ENCODE assay signal across 1 cellular context in the genomic region with DNA sequence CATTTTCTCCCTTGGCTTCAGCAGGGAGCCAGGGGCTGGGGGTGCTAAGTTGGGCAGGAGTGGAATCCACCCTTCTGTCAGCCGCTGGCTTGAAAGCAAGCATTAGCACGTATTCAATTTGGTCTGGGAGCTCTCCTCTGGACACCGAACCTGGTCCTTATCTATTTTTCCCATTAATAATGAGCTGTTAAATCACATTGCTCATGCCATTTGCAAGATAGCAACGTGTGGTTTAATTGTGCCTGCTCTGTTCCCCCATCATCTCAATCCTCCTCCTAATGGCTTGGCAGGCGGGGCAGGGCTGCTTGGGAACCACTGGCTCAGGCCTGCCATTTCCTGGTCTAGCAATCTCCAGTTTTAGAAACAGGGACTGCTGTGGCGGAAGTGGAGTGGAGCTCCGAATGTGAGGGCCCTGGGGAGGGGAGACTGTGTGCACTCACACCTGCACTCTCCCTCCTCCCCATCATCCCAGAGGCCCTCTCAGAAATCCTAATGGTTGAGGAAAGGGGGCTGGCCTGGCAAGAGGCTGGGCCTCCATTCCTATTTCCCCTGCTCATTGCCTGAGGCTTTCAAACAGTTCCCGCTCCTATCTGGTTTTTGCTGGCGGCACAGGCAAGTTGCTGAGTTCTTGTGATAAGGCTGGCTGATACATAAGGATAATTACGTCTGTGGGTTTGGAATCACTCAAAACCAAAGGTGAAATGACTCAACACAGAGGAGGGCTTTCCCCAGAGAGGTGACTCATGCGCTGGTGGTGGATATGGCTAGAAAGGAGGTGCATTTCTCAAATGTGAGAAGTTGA.
TF ChIP-seq lines count a peak whose summit lies in the region.

No MANE protein-coding gene starts in this region.

TF ChIP-seq in K562, 482 proteins besides CTCF, POLR2A, EP300 and RAD21 (continued from another document and continues in another):
- TF ChIP-seq, protein P1, sequence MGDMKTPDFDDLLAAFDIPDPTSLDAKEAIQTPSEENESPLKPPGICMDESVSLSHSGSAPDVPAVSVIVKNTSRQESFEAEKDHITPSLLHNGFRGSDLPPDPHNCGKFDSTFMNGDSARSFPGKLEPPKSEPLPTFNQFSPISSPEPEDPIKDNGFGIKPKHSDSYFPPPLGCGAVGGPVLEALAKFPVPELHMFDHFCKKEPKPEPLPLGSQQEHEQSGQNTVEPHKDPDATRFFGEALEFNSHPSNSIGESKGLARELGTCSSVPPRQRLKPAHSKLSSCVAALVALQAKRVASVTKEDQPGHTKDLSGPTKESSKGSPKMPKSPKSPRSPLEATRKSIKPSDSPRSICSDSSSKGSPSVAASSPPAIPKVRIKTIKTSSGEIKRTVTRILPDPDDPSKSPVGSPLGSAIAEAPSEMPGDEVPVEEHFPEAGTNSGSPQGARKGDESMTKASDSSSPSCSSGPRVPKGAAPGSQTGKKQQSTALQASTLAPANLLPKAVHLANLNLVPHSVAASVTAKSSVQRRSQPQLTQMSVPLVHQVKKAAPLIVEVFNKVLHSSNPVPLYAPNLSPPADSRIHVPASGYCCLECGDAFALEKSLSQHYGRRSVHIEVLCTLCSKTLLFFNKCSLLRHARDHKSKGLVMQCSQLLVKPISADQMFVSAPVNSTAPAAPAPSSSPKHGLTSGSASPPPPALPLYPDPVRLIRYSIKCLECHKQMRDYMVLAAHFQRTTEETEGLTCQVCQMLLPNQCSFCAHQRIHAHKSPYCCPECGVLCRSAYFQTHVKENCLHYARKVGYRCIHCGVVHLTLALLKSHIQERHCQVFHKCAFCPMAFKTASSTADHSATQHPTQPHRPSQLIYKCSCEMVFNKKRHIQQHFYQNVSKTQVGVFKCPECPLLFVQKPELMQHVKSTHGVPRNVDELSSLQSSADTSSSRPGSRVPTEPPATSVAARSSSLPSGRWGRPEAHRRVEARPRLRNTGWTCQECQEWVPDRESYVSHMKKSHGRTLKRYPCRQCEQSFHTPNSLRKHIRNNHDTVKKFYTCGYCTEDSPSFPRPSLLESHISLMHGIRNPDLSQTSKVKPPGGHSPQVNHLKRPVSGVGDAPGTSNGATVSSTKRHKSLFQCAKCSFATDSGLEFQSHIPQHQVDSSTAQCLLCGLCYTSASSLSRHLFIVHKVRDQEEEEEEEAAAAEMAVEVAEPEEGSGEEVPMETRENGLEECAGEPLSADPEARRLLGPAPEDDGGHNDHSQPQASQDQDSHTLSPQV (IDR thresholded peaks at IDR 0.05): peak; percentile 58; the same call in 1 of the 2 replicates
- TF ChIP-seq ESRRA (IDR thresholded peaks at IDR 0.05; ENCODE audit: borderline replicate concordance, low read depth) (peak; percentile 85; the same call in 1 of the 2 replicates), KDM1A (IDR thresholded peaks at IDR 0.05) (peak; percentile 93 to 94), NCOA2 (IDR thresholded peaks at IDR 0.05; ENCODE audit: partially characterized antibody in 2 of 2) (peak in 1 of 2 experiments; percentile 53), MAFG (tag; conservative IDR thresholded peaks at IDR 0.05) (peak; percentile 55), ZNF347 (CRISPR knock-in tag; IDR thresholded peaks at IDR 0.05; ENCODE audit: low read depth) (no peak), SMARCE1 (IDR thresholded peaks at IDR 0.05) (peak; percentile 99), C11orf30 (IDR thresholded peaks at IDR 0.05; ENCODE audit: low read depth) (peak; percentile 78), HDAC8 (tag; IDR thresholded peaks at IDR 0.05) (no peak), NELFE (IDR thresholded peaks at IDR 0.05; ENCODE audit: insufficient read depth, insufficient read length) (no peak), HMGN3 (IDR thresholded peaks at IDR 0.05; ENCODE audit: borderline replicate concordance, extremely low read depth, insufficient read length, low read depth, low read length) (peak; percentile 48), SMARCC2 (IDR thresholded peaks at IDR 0.05; ENCODE audit: low read depth) (peak; percentile 98), PHB (CRISPR knock-in tag; IDR thresholded peaks at IDR 0.05) (no peak), NCOA4 (IDR thresholded peaks at IDR 0.05; ENCODE audit: partially characterized antibody) (no peak), GABPA (tag; conservative IDR thresholded peaks at IDR 0.05; ENCODE audit: low read depth) (peak; percentile 70), SOX6 (IDR thresholded peaks at IDR 0.05) (peak; percentile 93), FOXP1 (CRISPR knock-in tag; IDR thresholded peaks at IDR 0.05) (0 out of 2 replicates have a peak, but pooled peaks have one; percentile 64), NR2C1 (IDR thresholded peaks at IDR 0.05) (peak; percentile 55; the same call in 1 of the 2 replicates), NR2C1 (tag; IDR thresholded peaks at IDR 0.05) (peak; percentile 35; the same call in 1 of the 2 replicates), CREBBP (IDR thresholded peaks at IDR 0.05; ENCODE audit: low read depth, low read length) (no peak), POLR3A (IDR thresholded peaks at IDR 0.05; ENCODE audit: borderline replicate concordance, extremely low read depth, insufficient read depth, insufficient read length) (no peak), NRF1 (conservative IDR thresholded peaks at IDR 0.05 in 1 of 2, IDR thresholded peaks at IDR 0.05 in 1 of 2) (peak; percentile 76 to 77), SRSF7 (optimal IDR thresholded peaks at IDR 0.05; ENCODE audit: low read depth, low read length) (no peak), FOXM1 (IDR thresholded peaks at IDR 0.05; ENCODE audit: low read depth) (peak; percentile 95), FOXM1 (CRISPR knock-in tag; IDR thresholded peaks at IDR 0.05; ENCODE audit: low read depth) (no peak), ZNF589 (CRISPR knock-in tag; IDR thresholded peaks at IDR 0.05; ENCODE audit: low read depth) (peak; percentile 87), ZNF507 (tag; conservative IDR thresholded peaks at IDR 0.05) (no peak), HDAC2 (IDR thresholded peaks at IDR 0.05) (peak; percentile 86), TEAD1 (CRISPR knock-in tag; IDR thresholded peaks at IDR 0.05) (peak in 1 of 2 experiments; percentile 61; a peak in 1 of 4 replicates), FOSL1 (tag; conservative IDR thresholded peaks at IDR 0.05) (peak; percentile 100), FOXK2 (conservative IDR thresholded peaks at IDR 0.05 in 1 of 2, IDR thresholded peaks at IDR 0.05 in 1 of 2; ENCODE audit: low read depth in 2 of 2) (peak; percentile 72 to 74), ZNF766 (CRISPR knock-in tag; conservative IDR thresholded peaks at IDR 0.05) (peak; percentile 80), JUNB (CRISPR knock-in tag; conservative IDR thresholded peaks at IDR 0.05) (peak; percentile 90), CC2D1A (IDR thresholded peaks at IDR 0.05) (peak; percentile 89; the same call in 1 of the 2 replicates), CBFA2T3 (IDR thresholded peaks at IDR 0.05) (peak; percentile 99), MYC (IDR thresholded peaks at IDR 0.05; ENCODE audit: low read depth, low read length) (peak; percentile 57; the same call in 1 of the 2 replicates), MYC (CRISPR knock-in tag; IDR thresholded peaks at IDR 0.05; ENCODE audit: borderline replicate concordance, low read depth) (no peak), NBN (IDR thresholded peaks at IDR 0.05; ENCODE audit: low read depth) (peak; percentile 60; the same call in 1 of the 2 replicates)
- TF ChIP-seq, protein P2, sequence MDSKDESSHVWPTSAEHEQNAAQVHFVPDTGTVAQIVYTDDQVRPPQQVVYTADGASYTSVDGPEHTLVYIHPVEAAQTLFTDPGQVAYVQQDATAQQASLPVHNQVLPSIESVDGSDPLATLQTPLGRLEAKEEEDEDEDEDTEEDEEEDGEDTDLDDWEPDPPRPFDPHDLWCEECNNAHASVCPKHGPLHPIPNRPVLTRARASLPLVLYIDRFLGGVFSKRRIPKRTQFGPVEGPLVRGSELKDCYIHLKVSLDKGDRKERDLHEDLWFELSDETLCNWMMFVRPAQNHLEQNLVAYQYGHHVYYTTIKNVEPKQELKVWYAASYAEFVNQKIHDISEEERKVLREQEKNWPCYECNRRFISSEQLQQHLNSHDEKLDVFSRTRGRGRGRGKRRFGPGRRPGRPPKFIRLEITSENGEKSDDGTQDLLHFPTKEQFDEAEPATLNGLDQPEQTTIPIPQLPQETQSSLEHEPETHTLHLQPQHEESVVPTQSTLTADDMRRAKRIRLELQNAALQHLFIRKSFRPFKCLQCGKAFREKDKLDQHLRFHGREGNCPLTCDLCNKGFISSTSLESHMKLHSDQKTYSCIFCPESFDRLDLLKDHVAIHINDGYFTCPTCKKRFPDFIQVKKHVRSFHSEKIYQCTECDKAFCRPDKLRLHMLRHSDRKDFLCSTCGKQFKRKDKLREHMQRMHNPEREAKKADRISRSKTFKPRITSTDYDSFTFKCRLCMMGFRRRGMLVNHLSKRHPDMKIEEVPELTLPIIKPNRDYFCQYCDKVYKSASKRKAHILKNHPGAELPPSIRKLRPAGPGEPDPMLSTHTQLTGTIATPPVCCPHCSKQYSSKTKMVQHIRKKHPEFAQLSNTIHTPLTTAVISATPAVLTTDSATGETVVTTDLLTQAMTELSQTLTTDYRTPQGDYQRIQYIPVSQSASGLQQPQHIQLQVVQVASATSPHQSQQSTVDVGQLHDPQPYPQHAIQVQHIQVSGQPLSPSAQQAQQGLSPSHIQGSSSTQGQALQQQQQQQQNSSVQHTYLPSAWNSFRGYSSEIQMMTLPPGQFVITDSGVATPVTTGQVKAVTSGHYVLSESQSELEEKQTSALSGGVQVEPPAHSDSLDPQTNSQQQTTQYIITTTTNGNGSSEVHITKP (IDR thresholded peaks at IDR 0.05; ENCODE audit: partially characterized antibody): peak; percentile 94
- TF ChIP-seq, protein P3, sequence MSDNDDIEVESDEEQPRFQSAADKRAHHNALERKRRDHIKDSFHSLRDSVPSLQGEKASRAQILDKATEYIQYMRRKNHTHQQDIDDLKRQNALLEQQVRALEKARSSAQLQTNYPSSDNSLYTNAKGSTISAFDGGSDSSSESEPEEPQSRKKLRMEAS (CRISPR knock-in tag; IDR thresholded peaks at IDR 0.05): peak; percentile 24; the same call in 1 of the 2 replicates
- TF ChIP-seq, protein P4, sequence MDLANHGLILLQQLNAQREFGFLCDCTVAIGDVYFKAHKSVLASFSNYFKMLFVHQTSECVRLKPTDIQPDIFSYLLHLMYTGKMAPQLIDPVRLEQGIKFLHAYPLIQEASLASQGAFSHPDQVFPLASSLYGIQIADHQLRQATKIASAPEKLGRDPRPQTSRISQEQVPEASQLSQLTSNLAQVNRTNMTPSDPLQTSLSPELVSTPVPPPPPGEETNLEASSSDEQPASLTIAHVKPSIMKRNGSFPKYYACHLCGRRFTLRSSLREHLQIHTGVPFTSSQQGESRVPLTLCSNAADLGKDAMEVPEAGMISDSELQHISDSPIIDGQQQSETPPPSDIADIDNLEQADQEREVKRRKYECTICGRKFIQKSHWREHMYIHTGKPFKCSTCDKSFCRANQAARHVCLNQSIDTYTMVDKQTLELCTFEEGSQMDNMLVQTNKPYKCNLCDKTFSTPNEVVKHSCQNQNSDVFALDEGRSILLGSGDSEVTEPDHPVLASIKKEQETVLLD (IDR thresholded peaks at IDR 0.05): peak; percentile 69; the same call in 1 of the 2 replicates
- TF ChIP-seq, protein P5, sequence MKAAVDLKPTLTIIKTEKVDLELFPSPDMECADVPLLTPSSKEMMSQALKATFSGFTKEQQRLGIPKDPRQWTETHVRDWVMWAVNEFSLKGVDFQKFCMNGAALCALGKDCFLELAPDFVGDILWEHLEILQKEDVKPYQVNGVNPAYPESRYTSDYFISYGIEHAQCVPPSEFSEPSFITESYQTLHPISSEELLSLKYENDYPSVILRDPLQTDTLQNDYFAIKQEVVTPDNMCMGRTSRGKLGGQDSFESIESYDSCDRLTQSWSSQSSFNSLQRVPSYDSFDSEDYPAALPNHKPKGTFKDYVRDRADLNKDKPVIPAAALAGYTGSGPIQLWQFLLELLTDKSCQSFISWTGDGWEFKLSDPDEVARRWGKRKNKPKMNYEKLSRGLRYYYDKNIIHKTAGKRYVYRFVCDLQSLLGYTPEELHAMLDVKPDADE (conservative IDR thresholded peaks at IDR 0.05; ENCODE audit: control insufficient read depth, low read depth, low read length): peak; percentile 62; the same call in 1 of the 2 replicates
- TF ChIP-seq, protein P6, sequence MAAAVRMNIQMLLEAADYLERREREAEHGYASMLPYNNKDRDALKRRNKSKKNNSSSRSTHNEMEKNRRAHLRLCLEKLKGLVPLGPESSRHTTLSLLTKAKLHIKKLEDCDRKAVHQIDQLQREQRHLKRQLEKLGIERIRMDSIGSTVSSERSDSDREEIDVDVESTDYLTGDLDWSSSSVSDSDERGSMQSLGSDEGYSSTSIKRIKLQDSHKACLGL (CRISPR knock-in tag; IDR thresholded peaks at IDR 0.05; ENCODE audit: borderline replicate concordance, poor library complexity, severe bottlenecking): no peak
- TF ChIP-seq, protein P7, sequence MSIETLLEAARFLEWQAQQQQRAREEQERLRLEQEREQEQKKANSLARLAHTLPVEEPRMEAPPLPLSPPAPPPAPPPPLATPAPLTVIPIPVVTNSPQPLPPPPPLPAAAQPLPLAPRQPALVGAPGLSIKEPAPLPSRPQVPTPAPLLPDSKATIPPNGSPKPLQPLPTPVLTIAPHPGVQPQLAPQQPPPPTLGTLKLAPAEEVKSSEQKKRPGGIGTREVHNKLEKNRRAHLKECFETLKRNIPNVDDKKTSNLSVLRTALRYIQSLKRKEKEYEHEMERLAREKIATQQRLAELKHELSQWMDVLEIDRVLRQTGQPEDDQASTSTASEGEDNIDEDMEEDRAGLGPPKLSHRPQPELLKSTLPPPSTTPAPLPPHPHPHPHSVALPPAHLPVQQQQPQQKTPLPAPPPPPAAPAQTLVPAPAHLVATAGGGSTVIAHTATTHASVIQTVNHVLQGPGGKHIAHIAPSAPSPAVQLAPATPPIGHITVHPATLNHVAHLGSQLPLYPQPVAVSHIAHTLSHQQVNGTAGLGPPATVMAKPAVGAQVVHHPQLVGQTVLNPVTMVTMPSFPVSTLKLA (conservative IDR thresholded peaks at IDR 0.05): peak in 1 of 2 experiments; percentile 62; a peak in 2 of 4 replicates
- TF ChIP-seq, protein P8, sequence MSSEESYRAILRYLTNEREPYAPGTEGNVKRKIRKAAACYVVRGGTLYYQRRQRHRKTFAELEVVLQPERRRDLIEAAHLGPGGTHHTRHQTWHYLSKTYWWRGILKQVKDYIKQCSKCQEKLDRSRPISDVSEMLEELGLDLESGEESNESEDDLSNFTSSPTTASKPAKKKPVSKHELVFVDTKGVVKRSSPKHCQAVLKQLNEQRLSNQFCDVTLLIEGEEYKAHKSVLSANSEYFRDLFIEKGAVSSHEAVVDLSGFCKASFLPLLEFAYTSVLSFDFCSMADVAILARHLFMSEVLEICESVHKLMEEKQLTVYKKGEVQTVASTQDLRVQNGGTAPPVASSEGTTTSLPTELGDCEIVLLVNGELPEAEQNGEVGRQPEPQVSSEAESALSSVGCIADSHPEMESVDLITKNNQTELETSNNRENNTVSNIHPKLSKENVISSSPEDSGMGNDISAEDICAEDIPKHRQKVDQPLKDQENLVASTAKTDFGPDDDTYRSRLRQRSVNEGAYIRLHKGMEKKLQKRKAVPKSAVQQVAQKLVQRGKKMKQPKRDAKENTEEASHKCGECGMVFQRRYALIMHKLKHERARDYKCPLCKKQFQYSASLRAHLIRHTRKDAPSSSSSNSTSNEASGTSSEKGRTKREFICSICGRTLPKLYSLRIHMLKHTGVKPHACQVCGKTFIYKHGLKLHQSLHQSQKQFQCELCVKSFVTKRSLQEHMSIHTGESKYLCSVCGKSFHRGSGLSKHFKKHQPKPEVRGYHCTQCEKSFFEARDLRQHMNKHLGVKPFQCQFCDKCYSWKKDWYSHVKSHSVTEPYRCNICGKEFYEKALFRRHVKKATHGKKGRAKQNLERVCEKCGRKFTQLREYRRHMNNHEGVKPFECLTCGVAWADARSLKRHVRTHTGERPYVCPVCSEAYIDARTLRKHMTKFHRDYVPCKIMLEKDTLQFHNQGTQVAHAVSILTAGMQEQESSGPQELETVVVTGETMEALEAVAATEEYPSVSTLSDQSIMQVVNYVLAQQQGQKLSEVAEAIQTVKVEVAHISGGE (CRISPR knock-in tag; IDR thresholded peaks at IDR 0.05): peak in 1 of 3 experiments; percentile 41; a peak in 1 of 6 replicates
